Comparison of ENCODE assay signal across 9 cellular contexts in the genomic region with DNA sequence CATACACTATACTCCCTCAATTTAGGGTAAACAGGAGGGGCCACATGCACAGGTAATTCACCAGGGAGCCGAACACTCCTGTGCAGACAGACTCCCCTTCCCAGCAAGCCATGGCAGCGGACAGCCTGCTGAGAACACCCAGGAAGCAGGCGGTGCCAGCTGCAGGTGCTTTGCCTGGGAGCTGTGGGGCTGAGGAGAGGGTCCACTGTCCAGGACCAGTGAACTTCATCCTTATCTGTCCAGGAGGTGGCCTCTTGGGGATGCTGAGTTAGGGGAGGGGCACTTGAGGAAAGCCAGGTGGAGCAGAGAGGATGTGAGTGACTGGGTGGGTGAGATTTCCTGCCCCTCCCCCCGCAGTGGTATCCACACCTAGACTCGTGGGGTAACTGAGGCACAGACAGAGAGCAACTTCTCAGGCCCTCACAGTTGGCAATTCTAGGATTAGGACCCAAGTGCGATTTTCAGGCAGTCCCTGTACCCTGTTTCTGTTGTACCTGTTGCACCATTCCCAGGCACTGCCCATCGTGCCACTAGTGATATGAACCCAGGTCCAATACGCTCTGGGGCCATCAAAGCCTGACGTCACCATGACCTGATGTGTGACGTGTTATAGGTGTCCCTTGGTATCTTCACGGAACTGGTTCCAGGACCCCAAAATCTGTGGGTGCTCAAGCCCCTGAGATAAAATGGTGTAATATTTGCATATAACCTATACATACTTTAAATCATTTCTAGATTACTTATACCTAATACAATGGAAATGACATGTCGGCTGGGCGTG. TPM values are rescaled to one million over a fixed set of nuclear protein-coding genes. Genes with fewer than 3 reads are reported as not detected.
DNase-seq lines count a peak whose midpoint lies in the region; ATAC-seq and TF ChIP-seq lines count a peak whose summit lies in the region.
"Had no signal": no experiment of that assay in that cellular context is flagged by ENCODE, and none has a peak within 500 bp of the region (broad histone marks: within the 10 kb centered on the region; RNA-seq: fewer than 3 reads in every experiment).

No MANE protein-coding gene starts in this region.

- H3K4me3 ChIP-seq in upper lobe of left lung, result peak overlapping the region in 3 of 4 donors; percentile 62 to 79 (median 66)

- peaks cover 6 to 44% (median 26%) of the 10 kb centered on the region in 4 donors for H3K4me1 ChIP-seq in upper lobe of left lung

- no peaks in the 10 kb centered on the region for H3K9me3 Mint-ChIP-seq in activated naive CD4-positive, alpha-beta T cell treated with anti-CD3 and anti-CD28 coated beads, Interleukin-2, amount 10 ng/mL, durations not matched to agents 7 days and 5 days
- no peaks in the 10 kb centered on the region for H3K9me3 Mint-ChIP-seq in activated naive CD4-positive, alpha-beta T cell treated with anti-CD3 and anti-CD28 coated beads, Interleukin-2, amount 50 U/mL, for 72 hours
- H3K9me3 Mint-ChIP-seq in brain (no peaks in the 10 kb centered on the region), memory B cell (no peaks in the 10 kb centered on the region)

- peaks cover 6% of the 10 kb centered on the region for H3K36me3 Mint-ChIP-seq in activated naive CD4-positive, alpha-beta T cell treated with anti-CD3 and anti-CD28 coated beads, Interleukin-2, amount 10 ng/mL, durations not matched to agents 7 days and 5 days
- H3K36me3 Mint-ChIP-seq in activated naive CD4-positive, alpha-beta T cell treated with anti-CD3 and anti-CD28 coated beads, Interleukin-2, amount 50 U/mL, for 72 hours, result peaks cover 0 to 8% of the 10 kb centered on the region in 2 donors
- no peaks in the 10 kb centered on the region for H3K36me3 Mint-ChIP-seq in brain
- H3K36me3 Mint-ChIP-seq in memory B cell, result no peaks in the 10 kb centered on the region

- no peak for TF ChIP-seq POLR2A in upper lobe of left lung (IDR thresholded peaks at IDR 0.05)

- no peak for TF ChIP-seq EP300 in upper lobe of left lung (IDR thresholded peaks at IDR 0.05)

- H3K36me3 ChIP-seq in upper lobe of left lung, result peaks cover 9 to 29% (median 24%) of the 10 kb centered on the region in 4 donors

- peak overlapping the region; percentile 87 for H3K4me3 Mint-ChIP-seq in activated naive CD4-positive, alpha-beta T cell treated with anti-CD3 and anti-CD28 coated beads, Interleukin-2, amount 10 ng/mL, durations not matched to agents 7 days and 5 days
- H3K4me3 Mint-ChIP-seq in brain, result peak overlapping the region; percentile 89 to 98 (median 94)
- H3K4me3 Mint-ChIP-seq in memory B cell, result peak overlapping the region; percentile 89

- no peaks in the 10 kb centered on the region for H3K27me3 ChIP-seq in upper lobe of left lung

- ATAC-seq in activated naive CD4-positive, alpha-beta T cell treated with anti-CD3 and anti-CD28 coated beads, Interleukin-2, amount 50 U/mL, for 72 hours, result no peak
- ATAC-seq in memory B cell (ENCODE audit: low read depth) (no peak), upper lobe of left lung (ENCODE audit: low FRiP score in 2 of 2) (no peak), GM21526 (IDR thresholded peaks at IDR 0.05; ENCODE audit: low FRiP score, unreplicated experiment) (no peak), HG03378 (IDR thresholded peaks at IDR 0.05; ENCODE audit: unreplicated experiment) (no peak)

- CTCF ChIA-PET in activated naive CD4-positive, alpha-beta T cell treated with anti-CD3 and anti-CD28 coated beads, Interleukin-2, amount 10 ng/mL, durations not matched to agents 7 days and 5 days (lab: Charles Lee), result interaction anchor here (0.8 to 2.0 kb wide), 11 partner anchors 8 to 172 kb away, joined by 3 to 21 read pairs (median 4); no protein-coding TSS in a partner anchor

- WGBS in upper lobe of left lung, 2 donors, result 66 to 74% methylated on average over 11 to 13 of the region's 13 CpGs

- TF ChIP-seq CTCF in brain (conservative IDR thresholded peaks at IDR 0.05) (peak in 1 of 2 experiments; percentile 7), upper lobe of left lung (IDR thresholded peaks at IDR 0.05) (no peak)

- H3K27me3 Mint-ChIP-seq in activated naive CD4-positive, alpha-beta T cell treated with anti-CD3 and anti-CD28 coated beads, Interleukin-2, amount 10 ng/mL, durations not matched to agents 7 days and 5 days, result peaks cover 31% of the 10 kb centered on the region
- H3K27me3 Mint-ChIP-seq in brain (peaks cover 4% of the 10 kb centered on the region), memory B cell (no peaks in the 10 kb centered on the region)

- peak overlapping the region; percentile 83 to 96 (median 93) for H3K27ac ChIP-seq in upper lobe of left lung

- no peaks in the 10 kb centered on the region for H3K9me3 ChIP-seq in upper lobe of left lung

- H3K27ac Mint-ChIP-seq in activated naive CD4-positive, alpha-beta T cell treated with anti-CD3 and anti-CD28 coated beads, Interleukin-2, amount 10 ng/mL, durations not matched to agents 7 days and 5 days, result no peak overlapping the region
- H3K27ac Mint-ChIP-seq in activated naive CD4-positive, alpha-beta T cell treated with anti-CD3 and anti-CD28 coated beads, Interleukin-2, amount 50 U/mL, for 72 hours, result peak overlapping the region in 1 of 2 donors; percentile 86
- H3K27ac Mint-ChIP-seq in brain, result peak overlapping the region; percentile 83 to 99 (median 95)
- H3K27ac Mint-ChIP-seq in memory B cell, result peak overlapping the region; percentile 95

- peaks cover 28% of the 10 kb centered on the region for H3K4me1 Mint-ChIP-seq in activated naive CD4-positive, alpha-beta T cell treated with anti-CD3 and anti-CD28 coated beads, Interleukin-2, amount 10 ng/mL, durations not matched to agents 7 days and 5 days
- peaks cover 22% of the 10 kb centered on the region for H3K4me1 Mint-ChIP-seq in brain
- H3K4me1 Mint-ChIP-seq in memory B cell, result peaks cover 31% of the 10 kb centered on the region

- DNase-seq in activated naive CD4-positive, alpha-beta T cell treated with anti-CD3 and anti-CD28 coated beads, Interleukin-2, amount 10 ng/mL, durations not matched to agents 7 days and 5 days, result no peak
- no peak for DNase-seq in activated naive CD4-positive, alpha-beta T cell treated with anti-CD3 and anti-CD28 coated beads, Interleukin-2, amount 50 U/mL, for 72 hours (ENCODE audit: low spot score in 2 of 2)
- no peak for DNase-seq in memory B cell (ENCODE audit: low spot score in 2 of 2)
- DNase-seq in upper lobe of left lung, result no peak
- DNase-seq in iPS-NIHi11 (ENCODE audit: low spot score), result no peak
- DNase-seq: activated gamma-delta T cell had no signal

RNA-seq across cellular contexts. Expression of a gene that starts 1.2 kb away (rescaled TPM):
- 10 to 100 TPM; 65.0 to 73.0 TPM for total RNA-seq in activated naive CD4-positive, alpha-beta T cell treated with anti-CD3 and anti-CD28 coated beads, Interleukin-2, amount 50 U/mL, for 72 hours
- 164 TPM for polyA plus RNA-seq in brain (ENCODE audit: insufficient read depth, low read depth, low replicate concordance)
- total RNA-seq in upper lobe of left lung, result 1,000 to 10,000 TPM in 4 of 6 donors, 100 to 1,000 TPM in 2; 439 to 1,887 (median 1,220) TPM

RNA-seq across cellular contexts. Expression of a gene that starts 17.4 kb away (rescaled TPM):
- total RNA-seq in activated naive CD4-positive, alpha-beta T cell treated with anti-CD3 and anti-CD28 coated beads, Interleukin-2, amount 50 U/mL, for 72 hours, result under 1 TPM; 0.35 to 0.43 TPM
- polyA plus RNA-seq in brain (ENCODE audit: insufficient read depth, low read depth, low replicate concordance), result 62.5 TPM
- 1 to 10 TPM in 2 of 6 donors, under 1 TPM in 3, not detected in 1; 0.61 to 4.6 (median 0.98) TPM for total RNA-seq in upper lobe of left lung

RNA-seq across cellular contexts. Expression of a gene that starts 21.6 kb away (rescaled TPM):
- 100 to 1,000 TPM in 1 of 2 donors, 10 to 100 TPM in 1; 92.4 to 131 TPM for total RNA-seq in activated naive CD4-positive, alpha-beta T cell treated with anti-CD3 and anti-CD28 coated beads, Interleukin-2, amount 50 U/mL, for 72 hours
- 153 TPM for polyA plus RNA-seq in brain (ENCODE audit: insufficient read depth, low read depth, low replicate concordance)
- total RNA-seq in upper lobe of left lung, result 100 to 1,000 TPM in 3 of 6 donors, 10 to 100 TPM in 3; 56.8 to 144 (median 98.6) TPM

RNA-seq across cellular contexts. Expression of a gene that starts 37.9 kb away (rescaled TPM):
- 1 to 10 TPM; 1.0 to 1.9 TPM for total RNA-seq in activated naive CD4-positive, alpha-beta T cell treated with anti-CD3 and anti-CD28 coated beads, Interleukin-2, amount 50 U/mL, for 72 hours
- polyA plus RNA-seq in brain (ENCODE audit: insufficient read depth, low read depth, low replicate concordance), result 304 TPM
- total RNA-seq in upper lobe of left lung, result 1 to 10 TPM in 2 of 6 donors, under 1 TPM in 1, not detected in 3; 0.13 to 2.6 (median 1.0) TPM

RNA-seq across cellular contexts. Expression of a gene that starts 43.2 kb away (rescaled TPM):
- 1 to 10 TPM; 2.6 to 3.2 TPM for total RNA-seq in activated naive CD4-positive, alpha-beta T cell treated with anti-CD3 and anti-CD28 coated beads, Interleukin-2, amount 50 U/mL, for 72 hours
- polyA plus RNA-seq in brain (ENCODE audit: insufficient read depth, low read depth, low replicate concordance), result 0.97 TPM
- total RNA-seq in upper lobe of left lung, result 10 to 100 TPM in 3 of 6 donors, 1 to 10 TPM in 3; 3.0 to 18.1 (median 7.5) TPM

Comparison
In these comparisons a context has a peak if more than half of its experiments do, and no peak if none do; other contexts are left out.
1. RNA of a gene that starts 1.2 kb away (total RNA-seq): 439 to 1,887 TPM in upper lobe of left lung; 65.0 to 73.0 TPM in activated naive CD4-positive, alpha-beta T cell treated with anti-CD3 and anti-CD28 coated beads, Interleukin-2, amount 50 U/mL, for 72 hours; every median in the first group is over 4 times any median in the second.
2. Peak in every context shown above with its lines, with median percentiles within 50 percentile points of each other: H3K4me3 Mint-ChIP-seq.